ENCODE assay signal across 12 cellular contexts in the genomic region with DNA sequence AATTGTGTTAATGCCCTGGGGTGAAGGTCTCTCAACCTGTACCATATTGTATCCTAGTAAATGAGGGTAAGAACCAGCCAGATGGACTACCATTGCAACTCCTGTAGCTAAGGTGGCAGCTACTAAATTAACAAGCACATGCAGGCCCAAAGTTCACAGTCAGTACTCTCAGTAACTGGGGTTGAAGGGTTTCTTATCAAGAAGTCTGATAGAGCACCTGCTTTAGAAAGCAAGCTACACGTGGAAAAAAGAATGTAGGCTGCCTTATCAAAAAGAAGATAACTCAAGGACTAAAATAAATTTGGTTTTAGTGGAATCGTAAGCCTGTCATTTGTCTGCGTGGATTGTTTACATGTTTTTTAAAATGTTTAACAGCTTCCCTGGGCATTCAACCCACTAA. TPM values are rescaled to one million over a fixed set of nuclear protein-coding genes. Genes with fewer than 3 reads are reported as not detected.
A peak's percentile ranks its signal among the peaks of the same experiment; 100 is the strongest.
DNase-seq lines count a peak whose midpoint lies in the region; ATAC-seq and TF ChIP-seq lines count a peak whose summit lies in the region.
"Had no signal": no experiment of that assay in that cellular context is flagged by ENCODE, and none has a peak within 500 bp of the region (broad histone marks: within the 10 kb centered on the region; RNA-seq: fewer than 3 reads in every experiment).

No MANE protein-coding gene starts in this region.

- H3K9me3 ChIP-seq in CD4-positive, CD25-positive, alpha-beta regulatory T cell (ENCODE audit: control insufficient read depth in 2 of 2, low read length in 2 of 2): no peaks in the 10 kb centered on the region
- no peaks in the 10 kb centered on the region for H3K9me3 ChIP-seq in OCI-LY3 (ENCODE audit: insufficient read depth, low read length)
- H3K9me3 ChIP-seq: SJSA1 had no signal

- peak overlapping the region; percentile 91 to 97 (median 93) for H3K27ac Mint-ChIP-seq in CD4-positive, CD25-positive, alpha-beta regulatory T cell
- H3K27ac Mint-ChIP-seq in naive thymus-derived CD8-positive, alpha-beta T cell: peak overlapping the region; percentile 27 to 96 (median 90)
- H3K27ac Mint-ChIP-seq: WTC11 had no signal

- peaks cover 26% of the 10 kb centered on the region for H3K36me3 Mint-ChIP-seq in CD4-positive, CD25-positive, alpha-beta regulatory T cell
- peaks cover 0 to 27% (median 13%) of the 10 kb centered on the region in 3 donors for H3K36me3 Mint-ChIP-seq in naive thymus-derived CD8-positive, alpha-beta T cell

- H3K4me3 Mint-ChIP-seq in CD4-positive, CD25-positive, alpha-beta regulatory T cell: peak overlapping the region; percentile 69 to 91 (median 90)
- peak overlapping the region in 7 of 10 donors; percentile 20 to 96 (median 53) for H3K4me3 Mint-ChIP-seq in naive thymus-derived CD8-positive, alpha-beta T cell
- H3K4me3 Mint-ChIP-seq: WTC11 had no signal

- H3K36me3 ChIP-seq in CD4-positive, CD25-positive, alpha-beta regulatory T cell (ENCODE audit: control insufficient read depth, insufficient read depth, low read length): peaks cover 10% of the 10 kb centered on the region
- H3K36me3 ChIP-seq in OCI-LY3 (replicated peaks; ENCODE audit: low read depth, low read length): peaks cover 13% of the 10 kb centered on the region
- H3K36me3 ChIP-seq: SJSA1 had no signal

- H2AFZ ChIP-seq in OCI-LY3 (ENCODE audit: low read depth, low read length): no peak overlapping the region

- H3K27me3 ChIP-seq in CD4-positive, CD25-positive, alpha-beta regulatory T cell (ENCODE audit: control insufficient read depth, insufficient read depth, low read length): no peaks in the 10 kb centered on the region
- H3K27me3 ChIP-seq in OCI-LY3 (ENCODE audit: low read depth, low read length): no peaks in the 10 kb centered on the region
- H3K27me3 ChIP-seq: SJSA1 had no signal

- H4K20me1 ChIP-seq in OCI-LY3 (ENCODE audit: insufficient read depth, low read length): no peaks in the 10 kb centered on the region

- peaks cover 90% of the 10 kb centered on the region for H3K4me1 ChIP-seq in CD4-positive, CD25-positive, alpha-beta regulatory T cell (ENCODE audit: control insufficient read depth, insufficient read depth, low read length, poor library complexity, severe bottlenecking)
- peaks cover 89% of the 10 kb centered on the region for H3K4me1 ChIP-seq in OCI-LY3 (ENCODE audit: low read length)

- no peaks in the 10 kb centered on the region for H3K27me3 Mint-ChIP-seq in CD4-positive, CD25-positive, alpha-beta regulatory T cell
- H3K27me3 Mint-ChIP-seq in naive thymus-derived CD8-positive, alpha-beta T cell: no peaks in the 10 kb centered on the region

- H3K79me2 ChIP-seq in OCI-LY3 (ENCODE audit: low read length): peaks cover 92% of the 10 kb centered on the region

- H3K4me2 ChIP-seq in OCI-LY3 (ENCODE audit: low read length): peak overlapping the region; percentile 29

- no peak for TF ChIP-seq CTCF in OCI-LY3 (IDR thresholded peaks at IDR 0.05; ENCODE audit: low read depth, low read length)

- no peaks in the 10 kb centered on the region for H3K9me3 Mint-ChIP-seq in CD4-positive, CD25-positive, alpha-beta regulatory T cell
- H3K9me3 Mint-ChIP-seq in naive thymus-derived CD8-positive, alpha-beta T cell: no peaks in the 10 kb centered on the region
- H3K9me3 Mint-ChIP-seq: WTC11 had no signal

- POLR2A ChIA-PET in naive thymus-derived CD8-positive, alpha-beta T cell (lab: Charles Lee): interaction anchor here (0.5 to 11.6 kb wide), 3 partner anchors 9 to 16 kb away, joined by 3 to 160 read pairs (median 5); no protein-coding TSS in a partner anchor

- H3K27ac ChIP-seq in CD4-positive, CD25-positive, alpha-beta regulatory T cell (ENCODE audit: insufficient read depth, low read length, poor library complexity, severe bottlenecking): peak overlapping the region; percentile 83
- peak overlapping the region; percentile 37 for H3K27ac ChIP-seq in OCI-LY3 (ENCODE audit: low read length)
- H3K27ac ChIP-seq: coronary artery, SJSA1 had no signal

- no peak for ATAC-seq in CD4-positive, CD25-positive, alpha-beta regulatory T cell (ENCODE audit: low read depth in 2 of 2)
- ATAC-seq in naive thymus-derived CD8-positive, alpha-beta T cell: no peak
- ATAC-seq in GM21367 (IDR thresholded peaks at IDR 0.05; ENCODE audit: unreplicated experiment): no peak
- ATAC-seq: WTC11 had no signal

- H3K4me3 ChIP-seq in CD4-positive, CD25-positive, alpha-beta regulatory T cell (ENCODE audit: low read depth, low read length): peak overlapping the region; percentile 98
- no peak overlapping the region for H3K4me3 ChIP-seq in OCI-LY3 (ENCODE audit: low read length)
- H3K4me3 ChIP-seq: coronary artery, SJSA1 had no signal

- peak overlapping the region; percentile 15; the same call in 1 of the 2 replicates for H3K9ac ChIP-seq in OCI-LY3 (ENCODE audit: low read length)

- H3K4me1 Mint-ChIP-seq in CD4-positive, CD25-positive, alpha-beta regulatory T cell: peaks cover 41 to 91% (median 75%) of the 10 kb centered on the region in 4 donors
- H3K4me1 Mint-ChIP-seq in naive thymus-derived CD8-positive, alpha-beta T cell: peaks cover 47 to 94% (median 90%) of the 10 kb centered on the region in 4 donors

- no peak for TF ChIP-seq POLR2A in erythroblast (IDR thresholded peaks at IDR 0.05; ENCODE audit: low read length)

- in situ Hi-C loops in KBM-7 (cut with MboI; ENCODE audit: low pct_unique_long_range_greater_than_20kb, low sequenced_read_pairs): no loop called here

- no peak for DNase-seq in CD4-positive, CD25-positive, alpha-beta regulatory T cell
- DNase-seq in erythroblast (lab: John Stamatoyannopoulos, UW) (peak; percentile 57 to 80), KBM-7 (no peak), hypothalamus (lab: John Stamatoyannopoulos, UW) (no peak)
- no peak for DNase-seq in naive thymus-derived CD8-positive, alpha-beta T cell
- no peak for DNase-seq in stimulated activated CD4-positive, alpha-beta T cell treated with anti-CD3 and anti-CD28 coated beads, Interleukin-2, amount 100 ng/mL, for 48 hours
- DNase-seq: NCI-H748 treated with DMSO at 0.1 percent for 48 hours had no signal

RNA-seq across cellular contexts. Expression of a gene that starts 36.7 kb away (rescaled TPM):
- total RNA-seq in CD4-positive, CD25-positive, alpha-beta regulatory T cell: 61.2 TPM
- 10 to 100 TPM; 39.3 to 52.7 (median 44.8) TPM for polyA plus RNA-seq in CD4-positive, CD25-positive, alpha-beta regulatory T cell
- 10 to 100 TPM; 57.4 to 59.6 TPM for total RNA-seq in naive thymus-derived CD8-positive, alpha-beta T cell
- 10 to 100 TPM; 38.6 to 54.9 (median 50.8) TPM for polyA plus RNA-seq in naive thymus-derived CD8-positive, alpha-beta T cell

Comparison
In these comparisons a context has a peak if more than half of its experiments do, and no peak if none do; other contexts are left out.
1. DNase-seq: peak in erythroblast (2 of 2); none in CD4-positive, CD25-positive, alpha-beta regulatory T cell (0 of 3), naive thymus-derived CD8-positive, alpha-beta T cell (0 of 10), stimulated activated CD4-positive, alpha-beta T cell treated with anti-CD3 and anti-CD28 coated beads, Interleukin-2, amount 100 ng/mL, for 48 hours (0 of 2), KBM-7 (single experiment) and hypothalamus (0 of 51).